ENCODE assay signal across 8 cellular contexts in genomic region chr16:81623365-81624102, GRCh38.
DNase-seq lines count a peak whose midpoint lies in the region; ATAC-seq, FAIRE-seq and TF ChIP-seq lines count a peak whose summit lies in the region.

No MANE protein-coding gene starts in this region.

- in situ Hi-C loops in GM12878 (cut with MboI) = loop anchor here (5.0 kb wide), 1 partner anchor 104 kb away; no protein-coding TSS in a partner anchor

- TF ChIP-seq CTCF in LNCAP (IDR thresholded peaks at IDR 0.05) (peak; percentile 62), GM12878 (IDR thresholded peaks at IDR 0.05 in 2 of 3, conservative IDR thresholded peaks at IDR 0.05 in 1 of 3; ENCODE audit: control insufficient read depth in 2 of 3, extremely low read depth in 1 of 3, insufficient read depth in 1 of 3, low read depth in 3 of 3, low read length in 3 of 3) (peak; percentile 62 to 84 (median 68); a peak in 5 of 6 replicates), left lung (IDR thresholded peaks at IDR 0.05) (peak; percentile 41 to 55), omental fat pad (IDR thresholded peaks at IDR 0.05) (peak in 1 of 3 donors; percentile 24)

- peak; percentile 87 for TF ChIP-seq RAD21 in GM12878 (IDR thresholded peaks at IDR 0.05; ENCODE audit: insufficient read depth, low read depth, low read length)

- H3K27me3 Mint-ChIP-seq in T-helper 17 cell = no peaks in the 10 kb centered on the region

- BruUV-seq in GM12878 (replicated peaks; lab: Mats Ljungman, UMichigan) = no TSS peak

- FAIRE-seq in GM12878 (lab: Jason Lieb, UNC) = peak; percentile 83

- H3K27me3 ChIP-seq in GM12878 (replicated peaks in 1 of 2; ENCODE audit: control insufficient read depth in 2 of 2, insufficient read depth in 2 of 2, low read length in 1 of 2) = no peaks in the 10 kb centered on the region
- H3K27me3 ChIP-seq in left lung = no peaks in the 10 kb centered on the region

- no peak for TF ChIP-seq POLR2A in GM12878 (IDR thresholded peaks at IDR 0.05; ENCODE audit: low read depth, low read length)

- no peak overlapping the region for H3K27ac ChIP-seq in GM12878 (ENCODE audit: control insufficient read depth, insufficient read depth)
- H3K27ac ChIP-seq in left lung = no peak overlapping the region

- no peak overlapping the region for H3K27ac Mint-ChIP-seq in T-helper 17 cell

- no peak overlapping the region for H3K9ac ChIP-seq in GM12878 (ENCODE audit: control insufficient read depth, insufficient read depth, low read length)

- peaks cover 9% of the 10 kb centered on the region for H3K4me1 Mint-ChIP-seq in T-helper 17 cell

- peaks cover 1% of the 10 kb centered on the region; the same call in 1 of the 2 replicates for H3K79me2 ChIP-seq in GM12878 (ENCODE audit: control insufficient read depth, insufficient read depth, low read length)

- H3K4me3 Mint-ChIP-seq in T-helper 17 cell = no peak overlapping the region

- no peak overlapping the region for H3K4me3 ChIP-seq in GM12878
- H3K4me3 ChIP-seq in left lung = no peak overlapping the region

- SMC1A ChIA-PET in GM12878 (lab: Charles Lee; ENCODE audit: uncharacterized antibody, unreplicated experiment) = interaction anchor here (0.6 to 4.0 kb wide), 18 partner anchors 91 to 307 kb away, joined by 3 to 23 read pairs (median 6); no protein-coding TSS in a partner anchor

- H4K20me1 ChIP-seq in GM12878 (ENCODE audit: control insufficient read depth, insufficient read depth) = no peaks in the 10 kb centered on the region

- H3K36me3 ChIP-seq in GM12878 (ENCODE audit: control insufficient read depth in 2 of 2, insufficient read depth in 2 of 2, low read length in 1 of 2) (peaks cover 7 to 10% of the 10 kb centered on the region in 2 experiments; a peak in 3 of 4 replicates), left lung (peaks cover 0 to 32% of the 10 kb centered on the region in 2 donors)

- RAD21 ChIA-PET in GM12878 (lab: Charles Lee; ENCODE audit: unreplicated experiment) = interaction anchor here (0.6 to 4.2 kb wide), 12 partner anchors 93 to 250 kb away, joined by 3 to 27 read pairs (median 4); no protein-coding TSS in a partner anchor

- CTCF ChIA-PET in GM12878 (lab: Yijun Ruan, JAX) = interaction anchor here (0.6 to 6.2 kb wide), 28 partner anchors 8 to 449 kb away, joined by 3 to 57 read pairs (median 4); no protein-coding TSS in a partner anchor

- WGBS in GM12878 (ENCODE audit: insufficient coverage, insufficient replicate concordance, low lambda C conversion rate, missing lambda C conversion rate) = 55% methylated on average over 5 of the region's 5 CpGs

- no peak for TF ChIP-seq EP300 in GM12878 (IDR thresholded peaks at IDR 0.05; ENCODE audit: borderline replicate concordance in 1 of 2, control insufficient read depth in 1 of 2, low read depth in 2 of 2, low read length in 2 of 2)

- intact Hi-C loops in GM12878 (cut with micrococcal nuclease; ENCODE audit: unreplicated experiment) = loop anchor here (1.0 to 5.0 kb wide), 5 partner anchors 74 to 257 kb away; no protein-coding TSS in a partner anchor
- intact Hi-C loops in left lung (cut with DNase I) = loop anchor here in 1 of 2 donors (10.0 kb wide), 1 partner anchor 101 kb away; no protein-coding TSS in a partner anchor

- ATAC-seq in T-helper 17 cell = peak; percentile 65
- peak; percentile 76 for ATAC-seq in GM12878
- peak; percentile 40 for ATAC-seq in left lung
- ATAC-seq in GM21515 (IDR thresholded peaks at IDR 0.05; ENCODE audit: unreplicated experiment) = no peak
- ATAC-seq in omental fat pad (ENCODE audit: low FRiP score) = no peak

- no peak overlapping the region for H2AFZ ChIP-seq in GM12878 (ENCODE audit: control insufficient read depth, low read depth, low read length)

- peak; percentile 66 for DNase-seq in ELR (ENCODE audit: low read depth)
- DNase-seq in T-helper 17 cell = peak in 2 of 3 donors; percentile 22 to 45
- peak; percentile 37 for DNase-seq in GM12878 (ENCODE audit: low read depth, low spot score)
- DNase-seq in left lung = no peak
- DNase-seq in stimulated activated CD8-positive, alpha-beta memory T cell treated with anti-CD3 and anti-CD28 coated beads, Interleukin-4, amount 100 ng/mL, for 24 hours (ENCODE audit: low read depth) = peak; percentile 27
- DNase-seq in omental fat pad (ENCODE audit: low spot score) = no peak

- H3K36me3 Mint-ChIP-seq in T-helper 17 cell (ENCODE audit: low read depth) = no peaks in the 10 kb centered on the region

- POLR2A ChIA-PET in GM12878 (lab: Charles Lee) = interaction anchor here (0.7 kb wide), 1 partner anchor 221 kb away, joined by 7 read pairs; no protein-coding TSS in a partner anchor

- no peaks in the 10 kb centered on the region for H3K9me3 ChIP-seq in T-helper 17 cell (ENCODE audit: control insufficient read depth, low read length, poor library complexity, severe bottlenecking)
- no peaks in the 10 kb centered on the region for H3K9me3 ChIP-seq in GM12878 (replicated peaks; ENCODE audit: control insufficient read depth, insufficient read depth, low read length)
- no peaks in the 10 kb centered on the region for H3K9me3 ChIP-seq in left lung

- H3K4me1 ChIP-seq in GM12878 (ENCODE audit: control insufficient read depth, insufficient read depth, low read length) (peaks cover 10% of the 10 kb centered on the region), left lung (peaks cover 9 to 16% of the 10 kb centered on the region in 2 donors)

- no peak overlapping the region for H3K4me2 ChIP-seq in GM12878 (ENCODE audit: control insufficient read depth, insufficient read depth)

TF ChIP-seq in GM12878, 131 proteins besides CTCF, POLR2A, EP300 and RAD21:
- TF ChIP-seq FOXM1 (IDR thresholded peaks at IDR 0.05; ENCODE audit: low read depth, low read length) = 0 out of 2 replicates have a peak, but pooled peaks have one; percentile 40
- TF ChIP-seq SMC3 (IDR thresholded peaks at IDR 0.05; ENCODE audit: borderline replicate concordance, low read length) = peak; percentile 98
- no peak for TF ChIP-seq ZNF274 (IDR thresholded peaks at IDR 0.05; ENCODE audit: insufficient read depth, insufficient read length)

Comparison
In these comparisons a context has a peak if more than half of its experiments do, and no peak if none do; other contexts are left out.
1. DNase-seq: peak in ELR (single experiment), T-helper 17 cell (2 of 3), GM12878 (single experiment) and stimulated activated CD8-positive, alpha-beta memory T cell treated with anti-CD3 and anti-CD28 coated beads, Interleukin-4, amount 100 ng/mL, for 24 hours (single experiment); none in left lung (0 of 2) and omental fat pad (single experiment).
2. ATAC-seq: peak in T-helper 17 cell (single experiment), GM12878 (single experiment) and left lung (single experiment); none in GM21515 (single experiment) and omental fat pad (single experiment).